In genomic region chr19:19032420-19033175, GRCh38 we compare ENCODE assay signal across 8 cellular contexts. TPM values are rescaled to one million over a fixed set of nuclear protein-coding genes. Genes with fewer than 3 reads are reported as not detected.
DNase-seq lines count a peak whose midpoint lies in the region; TF ChIP-seq lines count a peak whose summit lies in the region.

No MANE protein-coding gene starts in this region.

- TF ChIP-seq CTCF in HFF-Myc (IDR thresholded peaks at IDR 0.05; ENCODE audit: low read depth, low read length, missing control alignments) (no peak), astrocyte of the spinal cord (IDR thresholded peaks at IDR 0.05; ENCODE audit: low read depth, low read length) (no peak)

- no peaks in the 10 kb centered on the region for H3K27me3 Mint-ChIP-seq in T-helper 2 cell treated with Interferon-gamma antibody and Interleukin-4, amounts not matched to agents 5 μg/mL and 100 μg/mL, for 36 hours (ENCODE audit: low read depth)

- peak overlapping the region; percentile 94 for H3K4me3 Mint-ChIP-seq in T-helper 2 cell treated with Interferon-gamma antibody and Interleukin-4, amounts not matched to agents 5 μg/mL and 100 μg/mL, for 36 hours

- peak; percentile 96 for DNase-seq in ELR (ENCODE audit: low read depth)
- peak; percentile 77 for DNase-seq in HFF-Myc (ENCODE audit: extremely low read depth, low read depth)
- peak; percentile 79 for DNase-seq in NCI-H1105 treated with DMSO at 0.1 percent for 48 hours (lab: John Stamatoyannopoulos, UW)
- peak; percentile 85 for DNase-seq in T-helper 2 cell treated with Interferon-gamma antibody and Interleukin-4, amounts not matched to agents 5 μg/mL and 100 μg/mL, for 36 hours (ENCODE audit: low spot score)
- DNase-seq in astrocyte of the spinal cord (ENCODE audit: low read depth, low spot score) = peak; percentile 94
- DNase-seq in hypothalamus (lab: John Stamatoyannopoulos, UW) = peak in 49 of 51 donors; percentile 5 to 91 (median 72)
- peak; percentile 84 for DNase-seq in retina
- DNase-seq in H4 (ENCODE audit: low spot score) = no peak

- H3K36me3 Mint-ChIP-seq in T-helper 2 cell treated with Interferon-gamma antibody and Interleukin-4, amounts not matched to agents 5 μg/mL and 100 μg/mL, for 36 hours (ENCODE audit: low read depth) = peaks cover 38% of the 10 kb centered on the region

- H3K9me3 Mint-ChIP-seq in T-helper 2 cell treated with Interferon-gamma antibody and Interleukin-4, amounts not matched to agents 5 μg/mL and 100 μg/mL, for 36 hours = no peaks in the 10 kb centered on the region

- H3K4me1 Mint-ChIP-seq in T-helper 2 cell treated with Interferon-gamma antibody and Interleukin-4, amounts not matched to agents 5 μg/mL and 100 μg/mL, for 36 hours (ENCODE audit: low read depth) = peaks cover 22% of the 10 kb centered on the region

- peak overlapping the region; percentile 97 for H3K4me3 ChIP-seq in HFF-Myc (replicated peaks; ENCODE audit: low read depth, low read length)
- H3K4me3 ChIP-seq in astrocyte of the spinal cord (ENCODE audit: low read depth, low read length) = peak overlapping the region; percentile 95

- in situ Hi-C loops in astrocyte of the spinal cord (cut with HindIII; ENCODE audit: low sequenced_read_pairs) = no loop called here

- peak overlapping the region; percentile 96 for H3K27ac Mint-ChIP-seq in T-helper 2 cell treated with Interferon-gamma antibody and Interleukin-4, amounts not matched to agents 5 μg/mL and 100 μg/mL, for 36 hours

RNA-seq across cellular contexts. Expression of gene SUGP2, which starts 0.7 kb away (rescaled TPM):
- 21.7 and 25.2 TPM in 2 replicates for total RNA-seq in H4 (2014; rRNA removed; shearing (Covaris generic))

RNA-seq across cellular contexts. Expression of gene ARMC6, which starts 0.8 kb away (rescaled TPM):
- total RNA-seq in H4 (2014; rRNA removed; shearing (Covaris generic)) = 57.7 and 62.0 TPM in 2 replicates

RNA-seq across cellular contexts. Expression of gene SLC25A42, which starts 31.2 kb away (rescaled TPM):
- 4.2 and 6.3 TPM in 2 replicates for total RNA-seq in H4 (2014; rRNA removed; shearing (Covaris generic))
